Comparison of ENCODE assay signal across 17 cellular contexts in genomic region chr6:111033628-111034289, GRCh38. TPM values are rescaled to one million over a fixed set of nuclear protein-coding genes. Genes with fewer than 3 reads are reported as not detected.
"Had no signal": no experiment of that assay in that cellular context is flagged by ENCODE, and none has a peak within 500 bp of the region (broad histone marks: within the 10 kb centered on the region; RNA-seq: fewer than 3 reads in every experiment).

No MANE protein-coding gene starts in this region.

- H3K36me3 ChIP-seq: ascending aorta, sigmoid colon, transverse colon had no signal

- H3K27me3 Mint-ChIP-seq: activated CD4-positive, alpha-beta T cell treated with anti-CD3 and anti-CD28 coated beads for 36 hours had no signal

- DNase-seq: activated CD4-positive, alpha-beta T cell treated with anti-CD3 and anti-CD28 coated beads for 36 hours; activated CD8-positive, alpha-beta memory T cell treated with anti-CD3 and anti-CD28 coated beads, Interleukin-2, amount 50 U/mL, for 48 hours; activated CD8-positive, alpha-beta T cell treated with anti-CD3 and anti-CD28 coated beads, Interleukin-2, amount 10 ng/mL, durations not matched to agents 7 days and 5 days; activated naive CD4-positive, alpha-beta T cell; foreskin melanocyte; left cardiac atrium; nephron progenitor cell; sigmoid colon; stimulated activated naive CD4-positive, alpha-beta T cell; substantia nigra; T-helper 9 cell; transverse colon had no signal

- H3K4me3 ChIP-seq: ascending aorta, sigmoid colon, transverse colon had no signal

- H3K27me3 ChIP-seq: ascending aorta, transverse colon had no signal

- H3K4me3 Mint-ChIP-seq: activated CD4-positive, alpha-beta T cell treated with anti-CD3 and anti-CD28 coated beads for 36 hours; activated CD8-positive, alpha-beta T cell treated with anti-CD3 and anti-CD28 coated beads, Interleukin-2, amount 10 ng/mL, durations not matched to agents 7 days and 5 days; activated T-helper 1 cell treated with anti-CD3 and anti-CD28 coated beads, Interleukin-12 subunit alpha, Interleukin-12 subunit beta, Interleukin-2, Interleukin-4 antibody, amounts not matched to agents 30 ng/mL and 10 ng/mL and 1 ng/mL, durations not matched to agents 14 hours and 24 hours and 36 hours; nephron progenitor cell had no signal

- H3K9me3 Mint-ChIP-seq: activated T-helper 1 cell treated with anti-CD3 and anti-CD28 coated beads, Interleukin-12 subunit alpha, Interleukin-12 subunit beta, Interleukin-2, Interleukin-4 antibody, amounts not matched to agents 30 ng/mL and 10 ng/mL and 1 ng/mL, durations not matched to agents 14 hours and 24 hours and 36 hours had no signal

- H3K27ac ChIP-seq: ascending aorta, sigmoid colon, transverse colon, VCaP had no signal

- ATAC-seq: activated CD4-positive, alpha-beta T cell treated with anti-CD3 and anti-CD28 coated beads for 36 hours; activated CD8-positive, alpha-beta T cell treated with anti-CD3 and anti-CD28 coated beads, Interleukin-2, amount 10 ng/mL, durations not matched to agents 7 days and 5 days had no signal

- H3K27ac Mint-ChIP-seq: activated CD4-positive, alpha-beta T cell treated with anti-CD3 and anti-CD28 coated beads for 36 hours; activated CD8-positive, alpha-beta T cell treated with anti-CD3 and anti-CD28 coated beads, Interleukin-2, amount 10 ng/mL, durations not matched to agents 7 days and 5 days; activated T-helper 1 cell treated with anti-CD3 and anti-CD28 coated beads, Interleukin-12 subunit alpha, Interleukin-12 subunit beta, Interleukin-2, Interleukin-4 antibody, amounts not matched to agents 30 ng/mL and 10 ng/mL and 1 ng/mL, durations not matched to agents 14 hours and 24 hours and 36 hours; nephron progenitor cell had no signal

- H3K4me1 ChIP-seq: ascending aorta, sigmoid colon had no signal

- H3K9me3 ChIP-seq: ascending aorta, sigmoid colon, transverse colon had no signal

RNA-seq across cellular contexts. Expression of gene SLC16A10, which starts 53.5 kb away (rescaled TPM):
- total RNA-seq: endothelial cell of umbilical vein, osteocyte had no signal
- polyA plus RNA-seq: endothelial cell of umbilical vein had no signal
